1 cellular context compared by ENCODE assay signal in genomic region chr9:87685871-87686519, GRCh38.
A peak's percentile ranks its signal among the peaks of the same experiment; 100 is the strongest.
TF ChIP-seq lines count a peak whose summit lies in the region.

No MANE protein-coding gene starts in this region.

TF ChIP-seq in K562, 482 proteins besides CTCF, POLR2A, EP300 and RAD21 (continued from another document):
- peak; percentile 30; the same call in 1 of the 2 replicates for TF ChIP-seq ZNF316 (IDR thresholded peaks at IDR 0.05)
- TF ChIP-seq HDAC1 (IDR thresholded peaks at IDR 0.05), result no peak
- TF ChIP-seq CHD4 (IDR thresholded peaks at IDR 0.05; ENCODE audit: insufficient read depth, insufficient replicate concordance, low read depth, low read length, poor library complexity, severe bottlenecking), result no peak
- no peak for TF ChIP-seq FOXM1 (IDR thresholded peaks at IDR 0.05; ENCODE audit: low read depth)
- TF ChIP-seq FOXM1 (CRISPR knock-in tag; IDR thresholded peaks at IDR 0.05; ENCODE audit: low read depth), result no peak
- TF ChIP-seq C11orf30 (IDR thresholded peaks at IDR 0.05; ENCODE audit: low read depth), result peak; percentile 35; the same call in 1 of the 2 replicates
